ENCODE assay signal across 2 cellular contexts in the genomic region with DNA sequence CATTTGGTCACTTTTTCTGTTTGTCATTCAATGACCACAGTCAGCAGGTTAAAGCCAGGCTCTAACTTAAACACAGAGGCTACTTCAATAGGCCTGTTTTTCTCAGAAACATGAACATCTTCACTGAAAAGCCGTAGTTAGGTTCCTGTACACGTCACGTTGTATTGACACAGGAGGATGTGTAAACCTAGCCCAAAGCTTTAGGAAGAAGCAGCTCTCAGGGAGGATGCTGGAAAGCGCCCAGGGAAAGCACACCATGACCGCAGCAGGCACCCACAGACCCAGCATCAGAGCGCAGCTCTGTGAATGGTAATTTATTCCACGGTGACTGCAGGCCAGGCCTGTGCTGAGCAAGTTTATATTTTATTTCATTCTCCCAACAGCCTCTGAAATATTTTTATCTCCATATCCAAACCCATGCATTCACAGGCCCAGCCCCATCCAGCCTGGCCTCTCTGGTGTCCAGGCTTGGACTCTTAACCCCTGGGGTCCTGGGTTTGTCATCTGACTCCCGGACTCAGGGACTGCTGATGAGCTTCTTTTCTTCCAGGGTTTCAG.
TF ChIP-seq lines count a peak whose summit lies in the region.

No MANE protein-coding gene starts in this region.

TF ChIP-seq in HepG2, 621 proteins besides CTCF, POLR2A, EP300 and RAD21 (continued from another document and continues in another):
- TF ChIP-seq ZNF281 (CRISPR knock-in tag; IDR thresholded peaks at IDR 0.05; ENCODE audit: borderline replicate concordance) (no peak), ZNF775 (CRISPR knock-in tag; IDR thresholded peaks at IDR 0.05; ENCODE audit: borderline replicate concordance) (no peak), PHF21A (CRISPR knock-in tag; IDR thresholded peaks at IDR 0.05) (no peak), GPBP1L1 (CRISPR knock-in tag; IDR thresholded peaks at IDR 0.05) (no peak), ELF3 (CRISPR knock-in tag; IDR thresholded peaks at IDR 0.05) (0 out of 2 replicates have a peak, but pooled peaks have one; percentile 11), ZNF891 (CRISPR knock-in tag; IDR thresholded peaks at IDR 0.05) (no peak), ZMYM2 (CRISPR knock-in tag; IDR thresholded peaks at IDR 0.05) (no peak), ZNF652 (CRISPR knock-in tag; IDR thresholded peaks at IDR 0.05; ENCODE audit: borderline replicate concordance, low read depth) (0 out of 2 replicates have a peak, but pooled peaks have one; percentile 61), RARG (CRISPR knock-in tag; IDR thresholded peaks at IDR 0.05; ENCODE audit: low read depth) (no peak), CBX2 (IDR thresholded peaks at IDR 0.05; ENCODE audit: low read depth, low read length) (no peak), CBX2 (CRISPR knock-in tag; IDR thresholded peaks at IDR 0.05; ENCODE audit: low read depth) (no peak), ZNF44 (CRISPR knock-in tag; IDR thresholded peaks at IDR 0.05) (no peak), FOXA3 (CRISPR knock-in tag; IDR thresholded peaks at IDR 0.05) (peak; percentile 64), ZBTB21 (CRISPR knock-in tag; IDR thresholded peaks at IDR 0.05) (0 out of 2 replicates have a peak, but pooled peaks have one; percentile 37), MED13 (CRISPR knock-in tag; IDR thresholded peaks at IDR 0.05) (no peak), RARA (CRISPR knock-in tag; IDR thresholded peaks at IDR 0.05) (no peak), ZNF558 (CRISPR knock-in tag; IDR thresholded peaks at IDR 0.05; ENCODE audit: borderline replicate concordance) (no peak), ZNF747 (CRISPR knock-in tag; IDR thresholded peaks at IDR 0.05; ENCODE audit: borderline replicate concordance) (no peak), CREM (IDR thresholded peaks at IDR 0.05) (peak; percentile 43), CREM (CRISPR knock-in tag; IDR thresholded peaks at IDR 0.05) (no peak), GATAD2A (CRISPR knock-in tag; IDR thresholded peaks at IDR 0.05) (0 out of 2 replicates have a peak, but pooled peaks have one; percentile 14), KDM4B (CRISPR knock-in tag; IDR thresholded peaks at IDR 0.05) (no peak), HIVEP1 (CRISPR knock-in tag; IDR thresholded peaks at IDR 0.05) (no peak), ZNF672 (CRISPR knock-in tag; IDR thresholded peaks at IDR 0.05) (no peak), FOXA1 (IDR thresholded peaks at IDR 0.05) (no peak), FOXA1 (CRISPR knock-in tag; IDR thresholded peaks at IDR 0.05) (peak; percentile 72), RBAK (CRISPR knock-in tag; IDR thresholded peaks at IDR 0.05) (no peak), HCFC1 (IDR thresholded peaks at IDR 0.05; ENCODE audit: low read depth, low read length) (no peak), KLF9 (CRISPR knock-in tag; IDR thresholded peaks at IDR 0.05; ENCODE audit: low read depth) (no peak), CENPBD1 (CRISPR knock-in tag; IDR thresholded peaks at IDR 0.05; ENCODE audit: borderline replicate concordance, low read depth) (no peak), CREB1 (IDR thresholded peaks at IDR 0.05) (peak; percentile 70), CREB1 (CRISPR knock-in tag; IDR thresholded peaks at IDR 0.05) (no peak; the same call in 1 of the 2 replicates)

TF ChIP-seq in SK-N-SH, 30 proteins besides CTCF, POLR2A, EP300 and RAD21 (continued from another document):
- TF ChIP-seq, protein P1, sequence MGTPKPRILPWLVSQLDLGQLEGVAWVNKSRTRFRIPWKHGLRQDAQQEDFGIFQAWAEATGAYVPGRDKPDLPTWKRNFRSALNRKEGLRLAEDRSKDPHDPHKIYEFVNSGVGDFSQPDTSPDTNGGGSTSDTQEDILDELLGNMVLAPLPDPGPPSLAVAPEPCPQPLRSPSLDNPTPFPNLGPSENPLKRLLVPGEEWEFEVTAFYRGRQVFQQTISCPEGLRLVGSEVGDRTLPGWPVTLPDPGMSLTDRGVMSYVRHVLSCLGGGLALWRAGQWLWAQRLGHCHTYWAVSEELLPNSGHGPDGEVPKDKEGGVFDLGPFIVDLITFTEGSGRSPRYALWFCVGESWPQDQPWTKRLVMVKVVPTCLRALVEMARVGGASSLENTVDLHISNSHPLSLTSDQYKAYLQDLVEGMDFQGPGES (IDR thresholded peaks at IDR 0.05; ENCODE audit: low read depth, low read length): no peak
- TF ChIP-seq CHD2 (IDR thresholded peaks at IDR 0.05; ENCODE audit: low read length, partially characterized antibody) (no peak), JUND (IDR thresholded peaks at IDR 0.05) (no peak), FOSL2 (IDR thresholded peaks at IDR 0.05; ENCODE audit: borderline replicate concordance, low read depth) (no peak), USF2 (IDR thresholded peaks at IDR 0.05; ENCODE audit: borderline replicate concordance, low read depth, low read length) (no peak), GATA2 (CRISPR knock-in tag; IDR thresholded peaks at IDR 0.05) (no peak), TAF1 (IDR thresholded peaks at IDR 0.05; ENCODE audit: borderline replicate concordance, low read depth, low read length) (no peak), TEAD4 (IDR thresholded peaks at IDR 0.05; ENCODE audit: borderline replicate concordance, insufficient read depth) (no peak), RXRA (IDR thresholded peaks at IDR 0.05; ENCODE audit: borderline replicate concordance, low read depth) (no peak), ZBTB33 (IDR thresholded peaks at IDR 0.05; ENCODE audit: borderline replicate concordance, low read depth) (no peak), EZH2phosphoT487 (IDR thresholded peaks at IDR 0.05; ENCODE audit: borderline replicate concordance, low read depth) (no peak), REST (IDR thresholded peaks at IDR 0.05; ENCODE audit: low read depth, low read length) (no peak), POLR2AphosphoS5 (IDR thresholded peaks at IDR 0.05; ENCODE audit: low read depth, low read length) (no peak)
